Comparison of ENCODE assay signal across 1 cellular context in the genomic region with DNA sequence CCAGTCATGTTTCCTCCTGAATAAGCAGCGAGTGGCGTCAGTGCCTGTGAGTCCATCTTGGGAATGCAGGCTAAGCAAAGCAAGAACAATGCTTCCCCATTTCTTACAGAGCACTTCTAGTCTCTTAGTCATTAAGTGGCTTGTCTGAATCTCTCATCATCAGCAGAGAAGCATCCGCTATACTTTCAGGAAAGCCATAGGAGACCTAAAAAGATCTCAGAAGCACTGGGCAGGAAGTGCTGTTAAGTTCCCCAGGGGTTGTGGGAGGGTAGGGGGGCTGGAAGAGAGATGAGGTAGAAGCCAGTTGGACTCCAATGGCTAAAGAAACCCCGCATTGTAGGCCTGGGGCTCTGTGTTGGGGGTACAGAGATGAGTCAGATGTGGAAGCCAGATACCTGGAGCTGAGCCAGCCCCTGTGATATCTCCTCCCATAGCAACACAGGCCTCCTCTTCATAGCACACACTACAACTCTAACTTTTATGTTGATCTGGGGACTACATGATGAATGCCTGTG.
TF ChIP-seq lines count a peak whose summit lies in the region.

No MANE protein-coding gene starts in this region.

TF ChIP-seq in HepG2, 621 proteins besides CTCF, POLR2A, EP300 and RAD21 (continued from another document):
- TF ChIP-seq, protein P1, sequence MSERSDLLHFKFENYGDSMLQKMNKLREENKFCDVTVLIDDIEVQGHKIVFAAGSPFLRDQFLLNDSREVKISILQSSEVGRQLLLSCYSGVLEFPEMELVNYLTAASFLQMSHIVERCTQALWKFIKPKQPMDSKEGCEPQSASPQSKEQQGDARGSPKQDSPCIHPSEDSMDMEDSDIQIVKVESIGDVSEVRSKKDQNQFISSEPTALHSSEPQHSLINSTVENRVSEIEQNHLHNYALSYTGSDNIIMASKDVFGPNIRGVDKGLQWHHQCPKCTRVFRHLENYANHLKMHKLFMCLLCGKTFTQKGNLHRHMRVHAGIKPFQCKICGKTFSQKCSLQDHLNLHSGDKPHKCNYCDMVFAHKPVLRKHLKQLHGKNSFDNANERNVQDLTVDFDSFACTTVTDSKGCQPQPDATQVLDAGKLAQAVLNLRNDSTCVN (CRISPR knock-in tag; IDR thresholded peaks at IDR 0.05; ENCODE audit: borderline replicate concordance) = no peak
- TF ChIP-seq FOXJ3 (CRISPR knock-in tag; IDR thresholded peaks at IDR 0.05; ENCODE audit: borderline replicate concordance) = no peak
- no peak for TF ChIP-seq NCOA5 (CRISPR knock-in tag; IDR thresholded peaks at IDR 0.05)
- no peak for TF ChIP-seq XBP1 (CRISPR knock-in tag; IDR thresholded peaks at IDR 0.05)
- no peak for TF ChIP-seq NR2F1 (CRISPR knock-in tag; IDR thresholded peaks at IDR 0.05)
- TF ChIP-seq, protein P2, sequence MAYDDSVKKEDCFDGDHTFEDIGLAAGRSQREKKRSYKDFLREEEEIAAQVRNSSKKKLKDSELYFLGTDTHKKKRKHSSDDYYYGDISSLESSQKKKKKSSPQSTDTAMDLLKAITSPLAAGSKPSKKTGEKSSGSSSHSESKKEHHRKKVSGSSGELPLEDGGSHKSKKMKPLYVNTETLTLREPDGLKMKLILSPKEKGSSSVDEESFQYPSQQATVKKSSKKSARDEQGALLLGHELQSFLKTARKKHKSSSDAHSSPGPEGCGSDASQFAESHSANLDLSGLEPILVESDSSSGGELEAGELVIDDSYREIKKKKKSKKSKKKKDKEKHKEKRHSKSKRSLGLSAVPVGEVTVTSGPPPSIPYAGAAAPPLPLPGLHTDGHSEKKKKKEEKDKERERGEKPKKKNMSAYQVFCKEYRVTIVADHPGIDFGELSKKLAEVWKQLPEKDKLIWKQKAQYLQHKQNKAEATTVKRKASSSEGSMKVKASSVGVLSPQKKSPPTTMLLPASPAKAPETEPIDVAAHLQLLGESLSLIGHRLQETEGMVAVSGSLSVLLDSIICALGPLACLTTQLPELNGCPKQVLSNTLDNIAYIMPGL (CRISPR knock-in tag; IDR thresholded peaks at IDR 0.05; ENCODE audit: borderline replicate concordance in 1 of 2, low read depth in 1 of 2) = no peak
- TF ChIP-seq CBX2 (IDR thresholded peaks at IDR 0.05; ENCODE audit: low read depth, low read length) = no peak
- no peak for TF ChIP-seq CBX2 (CRISPR knock-in tag; IDR thresholded peaks at IDR 0.05; ENCODE audit: low read depth)
- TF ChIP-seq, protein P3, sequence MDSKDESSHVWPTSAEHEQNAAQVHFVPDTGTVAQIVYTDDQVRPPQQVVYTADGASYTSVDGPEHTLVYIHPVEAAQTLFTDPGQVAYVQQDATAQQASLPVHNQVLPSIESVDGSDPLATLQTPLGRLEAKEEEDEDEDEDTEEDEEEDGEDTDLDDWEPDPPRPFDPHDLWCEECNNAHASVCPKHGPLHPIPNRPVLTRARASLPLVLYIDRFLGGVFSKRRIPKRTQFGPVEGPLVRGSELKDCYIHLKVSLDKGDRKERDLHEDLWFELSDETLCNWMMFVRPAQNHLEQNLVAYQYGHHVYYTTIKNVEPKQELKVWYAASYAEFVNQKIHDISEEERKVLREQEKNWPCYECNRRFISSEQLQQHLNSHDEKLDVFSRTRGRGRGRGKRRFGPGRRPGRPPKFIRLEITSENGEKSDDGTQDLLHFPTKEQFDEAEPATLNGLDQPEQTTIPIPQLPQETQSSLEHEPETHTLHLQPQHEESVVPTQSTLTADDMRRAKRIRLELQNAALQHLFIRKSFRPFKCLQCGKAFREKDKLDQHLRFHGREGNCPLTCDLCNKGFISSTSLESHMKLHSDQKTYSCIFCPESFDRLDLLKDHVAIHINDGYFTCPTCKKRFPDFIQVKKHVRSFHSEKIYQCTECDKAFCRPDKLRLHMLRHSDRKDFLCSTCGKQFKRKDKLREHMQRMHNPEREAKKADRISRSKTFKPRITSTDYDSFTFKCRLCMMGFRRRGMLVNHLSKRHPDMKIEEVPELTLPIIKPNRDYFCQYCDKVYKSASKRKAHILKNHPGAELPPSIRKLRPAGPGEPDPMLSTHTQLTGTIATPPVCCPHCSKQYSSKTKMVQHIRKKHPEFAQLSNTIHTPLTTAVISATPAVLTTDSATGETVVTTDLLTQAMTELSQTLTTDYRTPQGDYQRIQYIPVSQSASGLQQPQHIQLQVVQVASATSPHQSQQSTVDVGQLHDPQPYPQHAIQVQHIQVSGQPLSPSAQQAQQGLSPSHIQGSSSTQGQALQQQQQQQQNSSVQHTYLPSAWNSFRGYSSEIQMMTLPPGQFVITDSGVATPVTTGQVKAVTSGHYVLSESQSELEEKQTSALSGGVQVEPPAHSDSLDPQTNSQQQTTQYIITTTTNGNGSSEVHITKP (CRISPR knock-in tag; IDR thresholded peaks at IDR 0.05; ENCODE audit: low read depth) = no peak
- TF ChIP-seq SMAD1 (CRISPR knock-in tag; IDR thresholded peaks at IDR 0.05; ENCODE audit: borderline replicate concordance, low read depth) = no peak
- TF ChIP-seq, protein P4, sequence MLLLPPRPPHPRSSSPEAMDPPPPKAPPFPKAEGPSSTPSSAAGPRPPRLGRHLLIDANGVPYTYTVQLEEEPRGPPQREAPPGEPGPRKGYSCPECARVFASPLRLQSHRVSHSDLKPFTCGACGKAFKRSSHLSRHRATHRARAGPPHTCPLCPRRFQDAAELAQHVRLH (CRISPR knock-in tag; IDR thresholded peaks at IDR 0.05; ENCODE audit: borderline replicate concordance, low read depth) = no peak
- TF ChIP-seq RXRA (CRISPR knock-in tag; IDR thresholded peaks at IDR 0.05) = no peak
- TF ChIP-seq, protein P5, sequence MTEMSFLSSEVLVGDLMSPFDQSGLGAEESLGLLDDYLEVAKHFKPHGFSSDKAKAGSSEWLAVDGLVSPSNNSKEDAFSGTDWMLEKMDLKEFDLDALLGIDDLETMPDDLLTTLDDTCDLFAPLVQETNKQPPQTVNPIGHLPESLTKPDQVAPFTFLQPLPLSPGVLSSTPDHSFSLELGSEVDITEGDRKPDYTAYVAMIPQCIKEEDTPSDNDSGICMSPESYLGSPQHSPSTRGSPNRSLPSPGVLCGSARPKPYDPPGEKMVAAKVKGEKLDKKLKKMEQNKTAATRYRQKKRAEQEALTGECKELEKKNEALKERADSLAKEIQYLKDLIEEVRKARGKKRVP (CRISPR knock-in tag; IDR thresholded peaks at IDR 0.05) = no peak
- no peak for TF ChIP-seq TARDBP (CRISPR knock-in tag; IDR thresholded peaks at IDR 0.05)
- TF ChIP-seq BCL6 (CRISPR knock-in tag; IDR thresholded peaks at IDR 0.05) = no peak
